In the genomic region with DNA sequence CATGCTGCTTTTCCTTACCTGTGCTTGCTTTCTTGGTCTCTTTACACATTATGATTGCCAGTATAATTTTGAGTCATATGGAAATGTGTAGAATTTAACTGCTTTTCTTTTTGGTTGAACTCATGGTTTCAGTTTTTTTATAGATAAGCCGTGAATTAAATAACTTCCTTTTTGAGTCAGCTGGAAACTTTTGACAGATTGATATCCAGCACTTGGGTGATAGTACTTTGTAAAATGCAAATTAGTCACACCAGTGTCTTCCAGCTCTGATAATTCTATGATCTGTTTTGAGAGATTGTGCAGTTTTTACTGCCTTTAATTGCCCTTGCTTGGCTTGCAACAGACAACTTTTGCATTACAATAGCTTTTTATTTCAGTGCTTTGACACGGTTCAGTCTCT, we compare ENCODE assay signal across 10 cellular contexts.
DNase-seq lines count a peak whose midpoint lies in the region; ATAC-seq lines count a peak whose summit lies in the region.
"Had no signal": no experiment of that assay in that cellular context is flagged by ENCODE, and none has a peak within 500 bp of the region (broad histone marks: within the 10 kb centered on the region; RNA-seq: fewer than 3 reads in every experiment).

No MANE protein-coding gene starts in this region.

- no peaks in the 10 kb centered on the region for H3K27me3 Mint-ChIP-seq in activated T-cell treated with anti-CD3 and anti-CD28 coated beads, Interleukin-2, amount 50 U/mL, for 72 hours (ENCODE audit: low read depth)
- no peaks in the 10 kb centered on the region for H3K27me3 Mint-ChIP-seq in T-helper 1 cell treated with Interleukin-12 subunit alpha and Interleukin-12 subunit beta and Interleukin-4 antibody, amounts not matched to agents 30 μg/mL and 1 μg/mL, for 36 hours (ENCODE audit: low read depth)
- H3K27me3 Mint-ChIP-seq in stimulated activated naive B cell treated with anti-CD40 and anti-IgM and Interleukin-4, amounts not matched to agents 10 μg/mL and 1 μg/mL and 100 μg/mL, for 72 hours = no peaks in the 10 kb centered on the region

- peak overlapping the region; percentile 96 for H3K27ac Mint-ChIP-seq in activated T-cell treated with anti-CD3 and anti-CD28 coated beads, Interleukin-2, amount 50 U/mL, for 72 hours
- H3K27ac Mint-ChIP-seq in T-helper 1 cell treated with Interleukin-12 subunit alpha and Interleukin-12 subunit beta and Interleukin-4 antibody, amounts not matched to agents 30 μg/mL and 1 μg/mL, for 36 hours = peak overlapping the region; percentile 76
- peak overlapping the region; percentile 38 for H3K27ac Mint-ChIP-seq in stimulated activated naive B cell treated with anti-CD40 and anti-IgM and Interleukin-4, amounts not matched to agents 10 μg/mL and 1 μg/mL and 100 μg/mL, for 72 hours

- ATAC-seq in activated T-cell treated with anti-CD3 and anti-CD28 coated beads, Interleukin-2, amount 50 U/mL, for 72 hours (replicated peaks in 1 of 2) = peak; percentile 70 to 72
- peak; percentile 62 for ATAC-seq in HG02938 (IDR thresholded peaks at IDR 0.05; ENCODE audit: unreplicated experiment)
- ATAC-seq in stimulated activated naive B cell treated with anti-CD40 and anti-IgM and Interleukin-4, amounts not matched to agents 10 μg/mL and 1 μg/mL and 100 μg/mL, for 72 hours (replicated peaks) = peak; percentile 87 to 88
- ATAC-seq in GM21526 (IDR thresholded peaks at IDR 0.05; ENCODE audit: low FRiP score, unreplicated experiment) = no peak

- H3K9me3 Mint-ChIP-seq in activated T-cell treated with anti-CD3 and anti-CD28 coated beads, Interleukin-2, amount 50 U/mL, for 72 hours = no peaks in the 10 kb centered on the region
- peaks cover 5% of the 10 kb centered on the region for H3K9me3 Mint-ChIP-seq in T-helper 1 cell treated with Interleukin-12 subunit alpha and Interleukin-12 subunit beta and Interleukin-4 antibody, amounts not matched to agents 30 μg/mL and 1 μg/mL, for 36 hours
- H3K9me3 Mint-ChIP-seq in stimulated activated naive B cell treated with anti-CD40 and anti-IgM and Interleukin-4, amounts not matched to agents 10 μg/mL and 1 μg/mL and 100 μg/mL, for 72 hours = peaks cover 0 to 2% of the 10 kb centered on the region in 2 donors

- peaks cover 85% of the 10 kb centered on the region for H3K4me1 Mint-ChIP-seq in activated T-cell treated with anti-CD3 and anti-CD28 coated beads, Interleukin-2, amount 50 U/mL, for 72 hours (ENCODE audit: low read depth)
- H3K4me1 Mint-ChIP-seq in T-helper 1 cell treated with Interleukin-12 subunit alpha and Interleukin-12 subunit beta and Interleukin-4 antibody, amounts not matched to agents 30 μg/mL and 1 μg/mL, for 36 hours (ENCODE audit: low read depth) = peaks cover 49% of the 10 kb centered on the region
- peaks cover 48 to 78% of the 10 kb centered on the region in 2 donors for H3K4me1 Mint-ChIP-seq in stimulated activated naive B cell treated with anti-CD40 and anti-IgM and Interleukin-4, amounts not matched to agents 10 μg/mL and 1 μg/mL and 100 μg/mL, for 72 hours

- peaks cover 4% of the 10 kb centered on the region in 2 donors for H3K36me3 Mint-ChIP-seq in activated T-cell treated with anti-CD3 and anti-CD28 coated beads, Interleukin-2, amount 50 U/mL, for 72 hours (ENCODE audit: insufficient read depth in 2 of 2)
- peaks cover 23% of the 10 kb centered on the region for H3K36me3 Mint-ChIP-seq in T-helper 1 cell treated with Interleukin-12 subunit alpha and Interleukin-12 subunit beta and Interleukin-4 antibody, amounts not matched to agents 30 μg/mL and 1 μg/mL, for 36 hours (ENCODE audit: low read depth)
- H3K36me3 Mint-ChIP-seq in stimulated activated naive B cell treated with anti-CD40 and anti-IgM and Interleukin-4, amounts not matched to agents 10 μg/mL and 1 μg/mL and 100 μg/mL, for 72 hours = peaks cover 26 to 36% of the 10 kb centered on the region in 2 donors

- peak overlapping the region; percentile 72 to 84 for H3K4me3 Mint-ChIP-seq in activated T-cell treated with anti-CD3 and anti-CD28 coated beads, Interleukin-2, amount 50 U/mL, for 72 hours
- peak overlapping the region; percentile 49 for H3K4me3 Mint-ChIP-seq in T-helper 1 cell treated with Interleukin-12 subunit alpha and Interleukin-12 subunit beta and Interleukin-4 antibody, amounts not matched to agents 30 μg/mL and 1 μg/mL, for 36 hours
- peak overlapping the region; percentile 56 to 58 for H3K4me3 Mint-ChIP-seq in stimulated activated naive B cell treated with anti-CD40 and anti-IgM and Interleukin-4, amounts not matched to agents 10 μg/mL and 1 μg/mL and 100 μg/mL, for 72 hours

- DNase-seq in activated T-cell treated with anti-CD3 and anti-CD28 coated beads, Interleukin-2, amount 50 U/mL, for 72 hours = no peak
- DNase-seq in activated T-cell treated with anti-CD3 and anti-CD28 coated beads, Interleukin-2, amount 50 U/mL, for 48 hours = no peak
- no peak for DNase-seq in stimulated activated naive B cell treated with anti-CD40 and anti-IgM and Interleukin-4, amounts not matched to agents 10 μg/mL and 1 μg/mL and 100 μg/mL, for 72 hours
- DNase-seq in NCI-H1436 (lab: John Stamatoyannopoulos, UW) = no peak
- DNase-seq in NCI-H1417 (lab: John Stamatoyannopoulos, UW) = no peak
- DNase-seq: kidney, SHP77 treated with DMSO at 0.1 percent for 48 hours had no signal

Comparison
In these comparisons a context has a peak if more than half of its experiments do, and no peak if none do; other contexts are left out.
1. H3K27ac Mint-ChIP-seq: peak in every context shown above with its lines; median percentile 96 in activated T-cell treated with anti-CD3 and anti-CD28 coated beads, Interleukin-2, amount 50 U/mL, for 72 hours; 76 in T-helper 1 cell treated with Interleukin-12 subunit alpha and Interleukin-12 subunit beta and Interleukin-4 antibody, amounts not matched to agents 30 μg/mL and 1 μg/mL, for 36 hours; 38 in stimulated activated naive B cell treated with anti-CD40 and anti-IgM and Interleukin-4, amounts not matched to agents 10 μg/mL and 1 μg/mL and 100 μg/mL, for 72 hours.